In genomic region chr1:33036526-33037503, GRCh38 we compare ENCODE assay signal across 1 cellular context.
A peak's percentile ranks its signal among the peaks of the same experiment; 100 is the strongest.
TF ChIP-seq lines count a peak whose summit lies in the region.

TSS of gene AK2 (minus strand) at chr1:33036883. CDS start at chr1:33036828, 55 bp downstream.

TF ChIP-seq in HepG2, 621 proteins besides CTCF, POLR2A, EP300 and RAD21 (continued from another document and continues in another):
- TF ChIP-seq ZNF772 (CRISPR knock-in tag; IDR thresholded peaks at IDR 0.05) (peak; percentile 97), SATB2 (CRISPR knock-in tag; IDR thresholded peaks at IDR 0.05) (peak; percentile 85; the same call in 1 of the 2 replicates), ZNF326 (CRISPR knock-in tag; IDR thresholded peaks at IDR 0.05; ENCODE audit: borderline replicate concordance) (no peak), IKZF5 (CRISPR knock-in tag; IDR thresholded peaks at IDR 0.05) (peak; percentile 71), ZBTB7B (CRISPR knock-in tag; IDR thresholded peaks at IDR 0.05) (0 out of 2 replicates have a peak, but pooled peaks have one; percentile 9), KDM1A (CRISPR knock-in tag; IDR thresholded peaks at IDR 0.05) (peak; percentile 8; the same call in 1 of the 2 replicates), ZNF615 (CRISPR knock-in tag; IDR thresholded peaks at IDR 0.05; ENCODE audit: borderline replicate concordance) (0 out of 2 replicates have a peak, but pooled peaks have one; percentile 24), ZNF740 (CRISPR knock-in tag; IDR thresholded peaks at IDR 0.05) (peak; percentile 52; the same call in 1 of the 2 replicates), JUND (CRISPR knock-in tag; IDR thresholded peaks at IDR 0.05) (peak; percentile 43; the same call in 1 of the 2 replicates), SKI (IDR thresholded peaks at IDR 0.05; ENCODE audit: partially characterized antibody) (peak; percentile 21), HBP1 (CRISPR knock-in tag; IDR thresholded peaks at IDR 0.05; ENCODE audit: low read depth) (peak; percentile 85; the same call in 1 of the 2 replicates), CENPX (CRISPR knock-in tag; IDR thresholded peaks at IDR 0.05) (no peak), ZBTB46 (CRISPR knock-in tag; IDR thresholded peaks at IDR 0.05; ENCODE audit: borderline replicate concordance) (no peak), PREB (CRISPR knock-in tag; IDR thresholded peaks at IDR 0.05) (no peak), ZNF235 (CRISPR knock-in tag; IDR thresholded peaks at IDR 0.05; ENCODE audit: borderline replicate concordance) (peak; percentile 87; the same call in 1 of the 2 replicates), HIVEP1 (CRISPR knock-in tag; IDR thresholded peaks at IDR 0.05) (peak; percentile 93), HOXA5 (CRISPR knock-in tag; IDR thresholded peaks at IDR 0.05) (peak; percentile 69), MLLT10 (CRISPR knock-in tag; IDR thresholded peaks at IDR 0.05) (no peak), YY1 (IDR thresholded peaks at IDR 0.05; ENCODE audit: insufficient read depth, insufficient replicate concordance, low read depth, low read length) (peak; percentile 70), ZNF10 (CRISPR knock-in tag; IDR thresholded peaks at IDR 0.05; ENCODE audit: borderline replicate concordance, low read depth) (no peak), ZNF251 (CRISPR knock-in tag; IDR thresholded peaks at IDR 0.05) (peak; percentile 95; the same call in 1 of the 2 replicates), ZNF263 (CRISPR knock-in tag; IDR thresholded peaks at IDR 0.05) (peak; percentile 64), GABPA (IDR thresholded peaks at IDR 0.05; ENCODE audit: low read depth, low read length) (peak; percentile 75), GABPA (CRISPR knock-in tag; IDR thresholded peaks at IDR 0.05; ENCODE audit: low read depth) (peak; percentile 90), ZNF282 (IDR thresholded peaks at IDR 0.05; ENCODE audit: partially characterized antibody) (no peak), ZFP1 (CRISPR knock-in tag; IDR thresholded peaks at IDR 0.05) (no peak), ZNF841 (CRISPR knock-in tag; IDR thresholded peaks at IDR 0.05; ENCODE audit: borderline replicate concordance) (peak; percentile 90), ZNF343 (CRISPR knock-in tag; IDR thresholded peaks at IDR 0.05) (peak; percentile 89), CSRNP1 (CRISPR knock-in tag; IDR thresholded peaks at IDR 0.05) (peak; percentile 96), HINFP (CRISPR knock-in tag; IDR thresholded peaks at IDR 0.05; ENCODE audit: low read depth) (peak; percentile 90; the same call in 1 of the 2 replicates), MEIS1 (CRISPR knock-in tag; IDR thresholded peaks at IDR 0.05; ENCODE audit: borderline replicate concordance) (peak; percentile 89), ZSCAN30 (CRISPR knock-in tag; IDR thresholded peaks at IDR 0.05) (peak; percentile 83; the same call in 1 of the 2 replicates), CREB3 (CRISPR knock-in tag; IDR thresholded peaks at IDR 0.05) (peak; percentile 96; the same call in 1 of the 2 replicates), ZNF883 (CRISPR knock-in tag; IDR thresholded peaks at IDR 0.05; ENCODE audit: not compliant biosample characterization) (peak; percentile 96), FOXK1 (CRISPR knock-in tag; IDR thresholded peaks at IDR 0.05; ENCODE audit: borderline replicate concordance, low read depth) (peak; percentile 66; the same call in 1 of the 2 replicates), ATF6 (CRISPR knock-in tag; conservative IDR thresholded peaks at IDR 0.05) (no peak), CERS6 (CRISPR knock-in tag; IDR thresholded peaks at IDR 0.05) (no peak), FOXP4 (CRISPR knock-in tag; IDR thresholded peaks at IDR 0.05) (peak; percentile 68; the same call in 1 of the 2 replicates), POGK (CRISPR knock-in tag; conservative IDR thresholded peaks at IDR 0.05) (peak; percentile 89; the same call in 1 of the 2 replicates), KDM5B (CRISPR knock-in tag; IDR thresholded peaks at IDR 0.05; ENCODE audit: borderline replicate concordance) (peak; percentile 98)
